ENCODE assay signal across 1 cellular context in genomic region chr4:128354205-128354821, GRCh38.
TF ChIP-seq lines count a peak whose summit lies in the region.

No MANE protein-coding gene starts in this region.

TF ChIP-seq in SK-N-SH, 30 proteins besides CTCF, POLR2A, EP300 and RAD21 (continued from another document):
- peak; percentile 82 for TF ChIP-seq JUND (IDR thresholded peaks at IDR 0.05)
- no peak for TF ChIP-seq RFX5 (IDR thresholded peaks at IDR 0.05; ENCODE audit: low read length)
- TF ChIP-seq, protein P1, sequence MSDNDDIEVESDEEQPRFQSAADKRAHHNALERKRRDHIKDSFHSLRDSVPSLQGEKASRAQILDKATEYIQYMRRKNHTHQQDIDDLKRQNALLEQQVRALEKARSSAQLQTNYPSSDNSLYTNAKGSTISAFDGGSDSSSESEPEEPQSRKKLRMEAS (IDR thresholded peaks at IDR 0.05; ENCODE audit: low read depth) = no peak
- peak; percentile 82; the same call in 1 of the 2 replicates for TF ChIP-seq FOSL2 (IDR thresholded peaks at IDR 0.05; ENCODE audit: borderline replicate concordance, low read depth)
- TF ChIP-seq TAF1 (IDR thresholded peaks at IDR 0.05; ENCODE audit: borderline replicate concordance, low read depth, low read length) = no peak
- TF ChIP-seq CHD2 (IDR thresholded peaks at IDR 0.05; ENCODE audit: low read length, partially characterized antibody) = no peak
- peak; percentile 52; the same call in 1 of the 2 replicates for TF ChIP-seq POLR2AphosphoS5 (IDR thresholded peaks at IDR 0.05; ENCODE audit: low read depth, low read length)
- TF ChIP-seq TCF12 (IDR thresholded peaks at IDR 0.05) = peak; percentile 79
- TF ChIP-seq USF1 (IDR thresholded peaks at IDR 0.05; ENCODE audit: borderline replicate concordance, low read depth) = no peak
- no peak for TF ChIP-seq ZBTB33 (IDR thresholded peaks at IDR 0.05; ENCODE audit: borderline replicate concordance, low read depth)
- no peak for TF ChIP-seq SIN3A (IDR thresholded peaks at IDR 0.05; ENCODE audit: borderline replicate concordance, low read depth, low read length)
